9 cellular contexts compared by ENCODE assay signal in genomic region chr2:224453892-224454291, GRCh38. TPM values are rescaled to one million over a fixed set of nuclear protein-coding genes. Genes with fewer than 3 reads are reported as not detected.
"Had no signal": no experiment of that assay in that cellular context is flagged by ENCODE, and none has a peak within 500 bp of the region (broad histone marks: within the 10 kb centered on the region; RNA-seq: fewer than 3 reads in every experiment).

No MANE protein-coding gene starts in this region.

- ATAC-seq: GM23338, HCT116 had no signal

- H3K27ac Mint-ChIP-seq: GM23338, H9, HFFc6 had no signal

- H3K4me3 ChIP-seq: GM23248, GM23338, HAP-1 had no signal

- H3K9ac ChIP-seq: GM23248 had no signal

- H3K27ac ChIP-seq: GM23248 had no signal

- H3K4me1 Mint-ChIP-seq: GM23338 had no signal

- H3K9me3 ChIP-seq: HAP-1 had no signal

- H3K36me3 ChIP-seq: HAP-1 had no signal

- H3K4me3 Mint-ChIP-seq: GM23338, H9, HFFc6 had no signal

- DNase-seq: GM23248, GOT3, H7, H9, HCEC 1CT, HFFc6 had no signal

RNA-seq across cellular contexts. Expression of gene FAM124B, which starts 52.0 kb away (rescaled TPM):
- total RNA-seq: GM23248 had no signal
- polyA plus RNA-seq: GM23248 had no signal
